Comparison of ENCODE assay signal across 9 cellular contexts in genomic region chr5:141084487-141084989, GRCh38. TPM values are rescaled to one million over a fixed set of nuclear protein-coding genes. Genes with fewer than 3 reads are reported as not detected.
DNase-seq lines count a peak whose midpoint lies in the region; TF ChIP-seq lines count a peak whose summit lies in the region.
"Had no signal": no experiment of that assay in that cellular context is flagged by ENCODE, and none has a peak within 500 bp of the region (broad histone marks: within the 10 kb centered on the region; RNA-seq: fewer than 3 reads in every experiment).

No MANE protein-coding gene starts in this region.

- no peak for TF ChIP-seq POLR2A in testis (IDR thresholded peaks at IDR 0.05)

- peaks cover 5% of the 10 kb centered on the region for H3K4me1 Mint-ChIP-seq in activated CD4-positive, alpha-beta memory T cell treated with anti-CD3 and anti-CD28 coated beads, Interleukin-2, amount 10 ng/mL, durations not matched to agents 7 days and 5 days

- H3K4me3 Mint-ChIP-seq in activated CD4-positive, alpha-beta memory T cell treated with anti-CD3 and anti-CD28 coated beads, Interleukin-2, amount 10 ng/mL, durations not matched to agents 7 days and 5 days, result peak overlapping the region; percentile 70

- H3K4me3 ChIP-seq in epithelial cell of proximal tubule (ENCODE audit: low read depth, low read length), result peak overlapping the region; percentile 54
- peak overlapping the region; percentile 30 to 65 for H3K4me3 ChIP-seq in mucosa of rectum (ENCODE audit: low read length in 2 of 2)
- peak overlapping the region; percentile 42 to 55 for H3K4me3 ChIP-seq in testis
- H3K4me3 ChIP-seq: BLaER1 had no signal

- no peak overlapping the region for H3K9ac ChIP-seq in mucosa of rectum (ENCODE audit: low read depth in 1 of 2, low read length in 2 of 2)
- H3K9ac ChIP-seq: BLaER1 had no signal

- H3K27me3 Mint-ChIP-seq in activated CD4-positive, alpha-beta memory T cell treated with anti-CD3 and anti-CD28 coated beads, Interleukin-2, amount 10 ng/mL, durations not matched to agents 7 days and 5 days, result peaks cover 7% of the 10 kb centered on the region

- H3K9me3 Mint-ChIP-seq in activated CD4-positive, alpha-beta memory T cell treated with anti-CD3 and anti-CD28 coated beads, Interleukin-2, amount 10 ng/mL, durations not matched to agents 7 days and 5 days, result peaks cover 2% of the 10 kb centered on the region

- no peaks in the 10 kb centered on the region for H3K36me3 Mint-ChIP-seq in activated CD4-positive, alpha-beta memory T cell treated with anti-CD3 and anti-CD28 coated beads, Interleukin-2, amount 10 ng/mL, durations not matched to agents 7 days and 5 days (ENCODE audit: low read depth)

- POLR2A ChIA-PET in activated CD4-positive, alpha-beta memory T cell treated with anti-CD3 and anti-CD28 coated beads, Interleukin-2, amount 10 ng/mL, durations not matched to agents 7 days and 5 days (lab: Charles Lee), result no interaction called here

- peaks cover 0 to 3% of the 10 kb centered on the region in 2 donors for H3K9me3 ChIP-seq in mucosa of rectum (ENCODE audit: control insufficient read depth in 2 of 2, low read length in 2 of 2)
- H3K9me3 ChIP-seq in testis, result no peaks in the 10 kb centered on the region
- H3K9me3 ChIP-seq: BLaER1 had no signal

- no peaks in the 10 kb centered on the region for H3K4me1 ChIP-seq in mucosa of rectum (ENCODE audit: control insufficient read depth in 2 of 2, insufficient read depth in 2 of 2, low read length in 2 of 2)
- no peaks in the 10 kb centered on the region for H3K4me1 ChIP-seq in testis
- H3K4me1 ChIP-seq: BLaER1 had no signal

- H3K36me3 ChIP-seq in mucosa of rectum (ENCODE audit: control insufficient read depth in 2 of 2, insufficient read depth in 2 of 2, low read length in 2 of 2) (no peaks in the 10 kb centered on the region), testis (ENCODE audit: low read depth, missing control alignments) (no peaks in the 10 kb centered on the region)
- H3K36me3 ChIP-seq: BLaER1 had no signal

- CTCF ChIA-PET in activated CD4-positive, alpha-beta memory T cell treated with anti-CD3 and anti-CD28 coated beads, Interleukin-2, amount 10 ng/mL, durations not matched to agents 7 days and 5 days (lab: Charles Lee), result interaction anchor here (1.3 kb wide), 1 partner anchor 236 kb away, joined by 3 read pairs; the partner anchor contains the start of gene TAF7

- intact Hi-C loops in testis (cut with DNase I; ENCODE audit: low total_unique reads), result no loop called here

- DNase-seq in NCI-H1436 (lab: John Stamatoyannopoulos, UW) (peak; percentile 57), NCI-H1436 treated with DMSO at 0.1 percent for 48 hours (lab: John Stamatoyannopoulos, UW) (no peak), NCI-H2196 (lab: John Stamatoyannopoulos, UW; ENCODE audit: unreplicated experiment) (peak; percentile 67), epithelial cell of proximal tubule (ENCODE audit: low read depth) (no peak), testis (peak; percentile 79), KBM-7 (no peak)
- peak; percentile 47 for DNase-seq in activated CD4-positive, alpha-beta memory T cell treated with anti-CD3 and anti-CD28 coated beads, Interleukin-2, amount 10 ng/mL, durations not matched to agents 7 days and 5 days

- in situ Hi-C loops in KBM-7 (cut with MboI; ENCODE audit: low pct_unique_long_range_greater_than_20kb, low sequenced_read_pairs), result no loop called here

- H3K27ac Mint-ChIP-seq in activated CD4-positive, alpha-beta memory T cell treated with anti-CD3 and anti-CD28 coated beads, Interleukin-2, amount 10 ng/mL, durations not matched to agents 7 days and 5 days, result no peak overlapping the region

- 5 to 8% methylated on average over 21 of the region's 21 CpGs for WGBS in testis, 2 donors

- H3K27ac ChIP-seq in mucosa of rectum (ENCODE audit: low read depth in 2 of 2, low read length in 2 of 2) (no peak overlapping the region), testis (peak overlapping the region; percentile 36 to 59)
- H3K27ac ChIP-seq: BLaER1 had no signal

- H3K27me3 ChIP-seq in mucosa of rectum (ENCODE audit: control insufficient read depth in 2 of 2, insufficient read depth in 2 of 2, low read length in 2 of 2) (no peaks in the 10 kb centered on the region), testis (no peaks in the 10 kb centered on the region)
- H3K27me3 ChIP-seq: BLaER1 had no signal

- TF ChIP-seq CTCF in epithelial cell of proximal tubule (conservative IDR thresholded peaks at IDR 0.05; ENCODE audit: low read depth, low read length) (peak; percentile 65), testis (IDR thresholded peaks at IDR 0.05) (peak; percentile 32 to 47 (median 42))

RNA-seq across cellular contexts. Expression of gene PCDHB2, which starts 9.9 kb away (rescaled TPM):
- under 1 TPM in 1 of 2 experiments, not detected in 1; 0.20 TPM for total RNA-seq in activated CD4-positive, alpha-beta memory T cell treated with anti-CD3 and anti-CD28 coated beads, Interleukin-2, amount 10 ng/mL, durations not matched to agents 7 days and 5 days
- total RNA-seq in epithelial cell of proximal tubule (under 0.01 and 0.17 TPM in 2 replicates), testis (10 to 100 TPM; 10.2 to 12.1 TPM)
- polyA plus RNA-seq in testis (ENCODE audit: insufficient read depth, low read depth, low replicate concordance), result 6.6 TPM

RNA-seq across cellular contexts. Expression of gene PCDHB3, which starts 15.7 kb away (rescaled TPM):
- total RNA-seq in activated CD4-positive, alpha-beta memory T cell treated with anti-CD3 and anti-CD28 coated beads, Interleukin-2, amount 10 ng/mL, durations not matched to agents 7 days and 5 days, result not detected
- total RNA-seq in epithelial cell of proximal tubule (0.22 and 0.23 TPM in 2 replicates), testis (1 to 10 TPM; 3.1 to 6.5 TPM)
- polyA plus RNA-seq in testis (ENCODE audit: insufficient read depth, low read depth, low replicate concordance), result 1.6 TPM

RNA-seq across cellular contexts. Expression of gene PCDHB1, which starts 33.4 kb away (rescaled TPM):
- not detected for total RNA-seq in activated CD4-positive, alpha-beta memory T cell treated with anti-CD3 and anti-CD28 coated beads, Interleukin-2, amount 10 ng/mL, durations not matched to agents 7 days and 5 days
- total RNA-seq in epithelial cell of proximal tubule, result not detected in 2 replicates
- total RNA-seq in testis, result under 1 TPM; 0.12 to 0.16 TPM
- 0.07 TPM for polyA plus RNA-seq in testis (ENCODE audit: insufficient read depth, low read depth, low replicate concordance)

RNA-seq across cellular contexts. Expression of gene PCDHB4, which starts 37.1 kb away (rescaled TPM):
- not detected for total RNA-seq in activated CD4-positive, alpha-beta memory T cell treated with anti-CD3 and anti-CD28 coated beads, Interleukin-2, amount 10 ng/mL, durations not matched to agents 7 days and 5 days
- total RNA-seq in epithelial cell of proximal tubule (not detected in 2 replicates), testis (1 to 10 TPM; 2.4 to 4.0 TPM)
- polyA plus RNA-seq in testis (ENCODE audit: insufficient read depth, low read depth, low replicate concordance), result 1.2 TPM

RNA-seq across cellular contexts. Expression of gene PCDHB5, which starts 50.5 kb away (rescaled TPM):
- total RNA-seq in activated CD4-positive, alpha-beta memory T cell treated with anti-CD3 and anti-CD28 coated beads, Interleukin-2, amount 10 ng/mL, durations not matched to agents 7 days and 5 days, result not detected
- total RNA-seq in epithelial cell of proximal tubule (0.22 and 0.63 TPM in 2 replicates), testis (10 to 100 TPM; 10.5 to 11.7 TPM)
- polyA plus RNA-seq in testis (ENCODE audit: insufficient read depth, low read depth, low replicate concordance), result 5.5 TPM

Comparison
In these comparisons a context has a peak if more than half of its experiments do, and no peak if none do; other contexts are left out.
1. DNase-seq: peak in NCI-H1436 (single experiment), NCI-H2196 (single experiment), activated CD4-positive, alpha-beta memory T cell treated with anti-CD3 and anti-CD28 coated beads, Interleukin-2, amount 10 ng/mL, durations not matched to agents 7 days and 5 days (single experiment) and testis (single experiment); none in NCI-H1436 treated with DMSO at 0.1 percent for 48 hours (single experiment), epithelial cell of proximal tubule (single experiment) and KBM-7 (single experiment).
2. H3K27ac ChIP-seq: peak in testis (2 of 2); none in mucosa of rectum (0 of 2).
3. Peak in every context shown above with its lines, with median percentiles within 50 percentile points of each other: H3K4me3 ChIP-seq.